1 cellular context compared by ENCODE assay signal in genomic region chr9:98869866-98870265, GRCh38.
TF ChIP-seq lines count a peak whose summit lies in the region.

No MANE protein-coding gene starts in this region.

TF ChIP-seq in SK-N-SH treated with all-trans-retinoic acid at 6 μM for 48 hours, 23 proteins besides CTCF, POLR2A, EP300 and RAD21 (continued from another document):
- no peak for TF ChIP-seq CREB5 (CRISPR knock-in tag; IDR thresholded peaks at IDR 0.05; ENCODE audit: low read depth)
- no peak for TF ChIP-seq PATZ1 (CRISPR knock-in tag; IDR thresholded peaks at IDR 0.05; ENCODE audit: borderline replicate concordance)
- no peak for TF ChIP-seq POU6F1 (CRISPR knock-in tag; IDR thresholded peaks at IDR 0.05; ENCODE audit: borderline replicate concordance, low read depth)
TF ChIP-seq in SK-N-SH treated with all-trans-retinoic acid at 6 μM for 48 hours: peak in this region for 0.
